1 cellular context compared by ENCODE assay signal in the genomic region with DNA sequence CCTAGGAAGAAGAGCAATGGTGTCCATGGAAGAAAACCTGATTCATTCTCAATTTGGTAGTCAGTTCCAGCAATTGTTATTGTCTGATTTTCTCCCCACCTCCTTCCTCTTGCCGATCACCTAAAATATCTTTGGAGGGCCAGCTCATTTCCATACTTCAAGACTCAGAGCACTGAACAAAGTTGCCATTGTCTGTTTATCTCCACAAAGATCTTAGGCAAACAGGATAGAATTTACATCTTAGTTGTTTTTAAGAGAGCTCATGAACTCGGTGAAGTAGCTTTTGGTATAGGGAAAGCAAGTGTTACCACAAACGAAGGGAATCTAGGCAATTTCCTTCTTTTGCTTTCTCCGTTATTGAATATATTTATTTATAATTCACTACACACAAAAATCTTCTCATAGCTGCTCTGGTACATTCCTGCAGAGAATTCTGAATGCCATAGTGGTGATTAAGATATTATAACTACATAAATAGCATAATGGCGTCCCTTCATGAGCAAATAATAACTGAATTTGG.
TF ChIP-seq lines count a peak whose summit lies in the region.

No MANE protein-coding gene starts in this region.

TF ChIP-seq in GM23338, 12 proteins besides CTCF, POLR2A, EP300 and RAD21 (continued from another document):
- TF ChIP-seq, protein P1, sequence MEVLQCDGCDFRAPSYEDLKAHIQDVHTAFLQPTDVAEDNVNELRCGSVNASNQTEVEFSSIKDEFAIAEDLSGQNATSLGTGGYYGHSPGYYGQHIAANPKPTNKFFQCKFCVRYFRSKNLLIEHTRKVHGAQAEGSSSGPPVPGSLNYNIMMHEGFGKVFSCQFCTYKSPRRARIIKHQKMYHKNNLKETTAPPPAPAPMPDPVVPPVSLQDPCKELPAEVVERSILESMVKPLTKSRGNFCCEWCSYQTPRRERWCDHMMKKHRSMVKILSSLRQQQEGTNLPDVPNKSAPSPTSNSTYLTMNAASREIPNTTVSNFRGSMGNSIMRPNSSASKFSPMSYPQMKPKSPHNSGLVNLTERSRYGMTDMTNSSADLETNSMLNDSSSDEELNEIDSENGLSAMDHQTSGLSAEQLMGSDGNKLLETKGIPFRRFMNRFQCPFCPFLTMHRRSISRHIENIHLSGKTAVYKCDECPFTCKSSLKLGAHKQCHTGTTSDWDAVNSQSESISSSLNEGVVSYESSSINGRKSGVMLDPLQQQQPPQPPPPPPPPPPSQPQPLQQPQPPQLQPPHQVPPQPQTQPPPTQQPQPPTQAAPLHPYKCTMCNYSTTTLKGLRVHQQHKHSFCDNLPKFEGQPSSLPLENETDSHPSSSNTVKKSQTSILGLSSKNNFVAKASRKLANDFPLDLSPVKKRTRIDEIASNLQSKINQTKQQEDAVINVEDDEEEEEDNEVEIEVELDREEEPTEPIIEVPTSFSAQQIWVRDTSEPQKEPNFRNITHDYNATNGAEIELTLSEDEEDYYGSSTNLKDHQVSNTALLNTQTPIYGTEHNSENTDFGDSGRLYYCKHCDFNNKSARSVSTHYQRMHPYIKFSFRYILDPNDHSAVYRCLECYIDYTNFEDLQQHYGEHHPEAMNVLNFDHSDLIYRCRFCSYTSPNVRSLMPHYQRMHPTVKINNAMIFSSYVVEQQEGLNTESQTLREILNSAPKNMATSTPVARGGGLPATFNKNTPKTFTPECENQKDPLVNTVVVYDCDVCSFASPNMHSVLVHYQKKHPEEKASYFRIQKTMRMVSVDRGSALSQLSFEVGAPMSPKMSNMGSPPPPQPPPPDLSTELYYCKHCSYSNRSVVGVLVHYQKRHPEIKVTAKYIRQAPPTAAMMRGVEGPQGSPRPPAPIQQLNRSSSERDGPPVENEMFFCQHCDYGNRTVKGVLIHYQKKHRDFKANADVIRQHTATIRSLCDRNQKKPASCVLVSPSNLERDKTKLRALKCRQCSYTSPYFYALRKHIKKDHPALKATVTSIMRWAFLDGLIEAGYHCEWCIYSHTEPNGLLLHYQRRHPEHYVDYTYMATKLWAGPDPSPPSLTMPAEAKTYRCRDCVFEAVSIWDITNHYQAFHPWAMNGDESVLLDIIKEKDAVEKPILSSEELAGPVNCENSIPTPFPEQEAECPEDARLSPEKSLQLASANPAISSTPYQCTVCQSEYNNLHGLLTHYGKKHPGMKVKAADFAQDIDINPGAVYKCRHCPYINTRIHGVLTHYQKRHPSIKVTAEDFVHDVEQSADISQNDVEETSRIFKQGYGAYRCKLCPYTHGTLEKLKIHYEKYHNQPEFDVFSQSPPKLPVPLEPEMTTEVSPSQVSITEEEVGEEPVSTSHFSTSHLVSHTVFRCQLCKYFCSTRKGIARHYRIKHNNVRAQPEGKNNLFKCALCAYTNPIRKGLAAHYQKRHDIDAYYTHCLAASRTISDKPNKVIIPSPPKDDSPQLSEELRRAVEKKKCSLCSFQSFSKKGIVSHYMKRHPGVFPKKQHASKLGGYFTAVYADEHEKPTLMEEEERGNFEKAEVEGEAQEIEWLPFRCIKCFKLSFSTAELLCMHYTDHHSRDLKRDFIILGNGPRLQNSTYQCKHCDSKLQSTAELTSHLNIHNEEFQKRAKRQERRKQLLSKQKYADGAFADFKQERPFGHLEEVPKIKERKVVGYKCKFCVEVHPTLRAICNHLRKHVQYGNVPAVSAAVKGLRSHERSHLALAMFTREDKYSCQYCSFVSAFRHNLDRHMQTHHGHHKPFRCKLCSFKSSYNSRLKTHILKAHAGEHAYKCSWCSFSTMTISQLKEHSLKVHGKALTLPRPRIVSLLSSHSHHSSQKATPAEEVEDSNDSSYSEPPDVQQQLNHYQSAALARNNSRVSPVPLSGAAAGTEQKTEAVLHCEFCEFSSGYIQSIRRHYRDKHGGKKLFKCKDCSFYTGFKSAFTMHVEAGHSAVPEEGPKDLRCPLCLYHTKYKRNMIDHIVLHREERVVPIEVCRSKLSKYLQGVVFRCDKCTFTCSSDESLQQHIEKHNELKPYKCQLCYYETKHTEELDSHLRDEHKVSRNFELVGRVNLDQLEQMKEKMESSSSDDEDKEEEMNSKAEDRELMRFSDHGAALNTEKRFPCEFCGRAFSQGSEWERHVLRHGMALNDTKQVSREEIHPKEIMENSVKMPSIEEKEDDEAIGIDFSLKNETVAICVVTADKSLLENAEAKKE (CRISPR knock-in tag; IDR thresholded peaks at IDR 0.05) = no peak
- TF ChIP-seq JUNB (IDR thresholded peaks at IDR 0.05; ENCODE audit: unreplicated experiment) (no peak), CREB1 (CRISPR knock-in tag; IDR thresholded peaks at IDR 0.05; ENCODE audit: low read depth) (no peak), NANOG (IDR thresholded peaks at IDR 0.05; ENCODE audit: borderline replicate concordance) (no peak)
- TF ChIP-seq, protein P2, sequence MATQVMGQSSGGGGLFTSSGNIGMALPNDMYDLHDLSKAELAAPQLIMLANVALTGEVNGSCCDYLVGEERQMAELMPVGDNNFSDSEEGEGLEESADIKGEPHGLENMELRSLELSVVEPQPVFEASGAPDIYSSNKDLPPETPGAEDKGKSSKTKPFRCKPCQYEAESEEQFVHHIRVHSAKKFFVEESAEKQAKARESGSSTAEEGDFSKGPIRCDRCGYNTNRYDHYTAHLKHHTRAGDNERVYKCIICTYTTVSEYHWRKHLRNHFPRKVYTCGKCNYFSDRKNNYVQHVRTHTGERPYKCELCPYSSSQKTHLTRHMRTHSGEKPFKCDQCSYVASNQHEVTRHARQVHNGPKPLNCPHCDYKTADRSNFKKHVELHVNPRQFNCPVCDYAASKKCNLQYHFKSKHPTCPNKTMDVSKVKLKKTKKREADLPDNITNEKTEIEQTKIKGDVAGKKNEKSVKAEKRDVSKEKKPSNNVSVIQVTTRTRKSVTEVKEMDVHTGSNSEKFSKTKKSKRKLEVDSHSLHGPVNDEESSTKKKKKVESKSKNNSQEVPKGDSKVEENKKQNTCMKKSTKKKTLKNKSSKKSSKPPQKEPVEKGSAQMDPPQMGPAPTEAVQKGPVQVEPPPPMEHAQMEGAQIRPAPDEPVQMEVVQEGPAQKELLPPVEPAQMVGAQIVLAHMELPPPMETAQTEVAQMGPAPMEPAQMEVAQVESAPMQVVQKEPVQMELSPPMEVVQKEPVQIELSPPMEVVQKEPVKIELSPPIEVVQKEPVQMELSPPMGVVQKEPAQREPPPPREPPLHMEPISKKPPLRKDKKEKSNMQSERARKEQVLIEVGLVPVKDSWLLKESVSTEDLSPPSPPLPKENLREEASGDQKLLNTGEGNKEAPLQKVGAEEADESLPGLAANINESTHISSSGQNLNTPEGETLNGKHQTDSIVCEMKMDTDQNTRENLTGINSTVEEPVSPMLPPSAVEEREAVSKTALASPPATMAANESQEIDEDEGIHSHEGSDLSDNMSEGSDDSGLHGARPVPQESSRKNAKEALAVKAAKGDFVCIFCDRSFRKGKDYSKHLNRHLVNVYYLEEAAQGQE (IDR thresholded peaks at IDR 0.05; ENCODE audit: unreplicated experiment) = no peak
TF ChIP-seq in GM23338: peak in this region for 0.
